23 cellular contexts compared by ENCODE assay signal in genomic region chr20:51503376-51503775, GRCh38. TPM values are rescaled to one million over a fixed set of nuclear protein-coding genes. Genes with fewer than 3 reads are reported as not detected.
A peak's percentile ranks its signal among the peaks of the same experiment; 100 is the strongest.
DNase-seq lines count a peak whose midpoint lies in the region; ATAC-seq, FAIRE-seq and TF ChIP-seq lines count a peak whose summit lies in the region.
"Had no signal": no experiment of that assay in that cellular context is flagged by ENCODE, and none has a peak within 500 bp of the region (broad histone marks: within the 10 kb centered on the region; RNA-seq: fewer than 3 reads in every experiment).

No MANE protein-coding gene starts in this region.

- H3K4me3 ChIP-seq in HepG2 (replicated peaks in 1 of 3; ENCODE audit: insufficient read depth in 1 of 3, low read depth in 2 of 3, low read length in 3 of 3), result no peak overlapping the region
- H3K4me3 ChIP-seq: GM23248, K562, SJSA1 had no signal

- no peak overlapping the region for H3K9ac ChIP-seq in HepG2 (ENCODE audit: insufficient read depth, low read depth, low read length)
- H3K9ac ChIP-seq: GM23248 had no signal

- TF ChIP-seq RAD21 in HepG2 (CRISPR knock-in tag; IDR thresholded peaks at IDR 0.05), result no peak

- no peak for DNase-seq in activated CD8-positive, alpha-beta memory T cell treated with anti-CD3 and anti-CD28 coated beads, Interleukin-2, amount 10 ng/mL, durations not matched to agents 7 days and 5 days
- no peak for DNase-seq in activated CD8-positive, alpha-beta memory T cell treated with anti-CD3 and anti-CD28 coated beads for 24 hours
- no peak for DNase-seq in T-helper 17 cell
- DNase-seq in HepG2 (ENCODE audit: low spot score), result no peak
- DNase-seq in iPS-NIHi7 (ENCODE audit: extremely low spot score), result no peak
- no peak for DNase-seq in Right ventricle myocardium superior
- DNase-seq in SIG-M5 treated with dmso at 0.1 percent for 504 hours (lab: John Stamatoyannopoulos, UW; ENCODE audit: unreplicated experiment), result no peak
- DNase-seq: 8988T; BE2C; GF-D8; GM23248; HCEC 1CT; MV-4-11; NCI-H1417; NCI-H187 treated with DMSO at 0.1 percent for 48 hours; NCI-H69; NK-92 treated with Interleukin-12 subunit alpha and Interleukin-12 subunit beta, amount 100 ng/mL, for 24 hours; RPMI8226 had no signal

- H3K9me3 ChIP-seq in T-helper 17 cell (ENCODE audit: control insufficient read depth, low read length, poor library complexity, severe bottlenecking), result no peaks in the 10 kb centered on the region
- H3K9me3 ChIP-seq in HepG2 (ENCODE audit: low read length), result no peaks in the 10 kb centered on the region
- H3K9me3 ChIP-seq: BE2C, SJSA1 had no signal

- H3K9me3 Mint-ChIP-seq in activated CD8-positive, alpha-beta memory T cell treated with anti-CD3 and anti-CD28 coated beads, Interleukin-2, amount 10 ng/mL, durations not matched to agents 7 days and 5 days (ENCODE audit: low read depth), result no peaks in the 10 kb centered on the region

- TF ChIP-seq EP300 in HepG2 (IDR thresholded peaks at IDR 0.05; ENCODE audit: low read depth in 2 of 2, low read length in 2 of 2) (no peak), HepG2 (CRISPR knock-in tag; IDR thresholded peaks at IDR 0.05; ENCODE audit: borderline replicate concordance) (no peak)

- no peak for TF ChIP-seq CTCF in HepG2 (CRISPR knock-in tag; IDR thresholded peaks at IDR 0.05)

- no peaks in the 10 kb centered on the region; the same call in 1 of the 2 replicates for H4K20me1 ChIP-seq in HepG2 (ENCODE audit: insufficient read depth, low read length)

- H3K27me3 Mint-ChIP-seq in activated CD8-positive, alpha-beta memory T cell treated with anti-CD3 and anti-CD28 coated beads, Interleukin-2, amount 10 ng/mL, durations not matched to agents 7 days and 5 days, result no peaks in the 10 kb centered on the region
- H3K27me3 Mint-ChIP-seq in T-helper 17 cell, result no peaks in the 10 kb centered on the region

- no peak for ATAC-seq in activated CD8-positive, alpha-beta memory T cell treated with anti-CD3 and anti-CD28 coated beads, Interleukin-2, amount 10 ng/mL, durations not matched to agents 7 days and 5 days
- ATAC-seq in T-helper 17 cell (no peak), HepG2 (no peak), Right ventricle myocardium superior (ENCODE audit: poor library complexity) (no peak), HG03039 (IDR thresholded peaks at IDR 0.05; ENCODE audit: unreplicated experiment) (no peak)
- ATAC-seq: K562 had no signal

- H2AFZ ChIP-seq in HepG2 (ENCODE audit: low read length), result no peak overlapping the region
- H2AFZ ChIP-seq: GM23248 had no signal

- CTCF ChIA-PET in activated CD8-positive, alpha-beta memory T cell treated with anti-CD3 and anti-CD28 coated beads, Interleukin-2, amount 10 ng/mL, durations not matched to agents 7 days and 5 days (lab: Charles Lee), result no interaction called here
- CTCF ChIA-PET in HepG2 (lab: Yijun Ruan, JAX; ENCODE audit: low intra/inter-chr PET ratio, low total read pairs), result no interaction called here

- no peak overlapping the region for H3K27ac ChIP-seq in HepG2 (ENCODE audit: extremely low read length, insufficient read depth, low read length)
- H3K27ac ChIP-seq: GM23248, SJSA1 had no signal

- no TSS peak for BruUV-seq in HepG2 (replicated peaks; lab: Mats Ljungman, UMichigan)

- no peaks in the 10 kb centered on the region for H3K79me2 ChIP-seq in HepG2 (ENCODE audit: insufficient read depth, low read length)

- H3K4me1 ChIP-seq in HepG2 (ENCODE audit: insufficient read depth, low read length), result peaks cover 13% of the 10 kb centered on the region
- H3K4me1 ChIP-seq: BE2C, SJSA1 had no signal

- no peaks in the 10 kb centered on the region; a peak in 3 of 5 replicates for H3K36me3 ChIP-seq in HepG2 (replicated peaks in 1 of 2; ENCODE audit: control insufficient read depth in 1 of 2, insufficient read depth in 2 of 2, low read length in 2 of 2)
- H3K36me3 ChIP-seq: BE2C, SJSA1 had no signal

- no peak for TF ChIP-seq POLR2A in HepG2 (IDR thresholded peaks at IDR 0.05; ENCODE audit: insufficient read depth in 1 of 2, low read depth in 2 of 2, low read length in 2 of 2)

- POLR2A ChIA-PET in HepG2 (lab: Yijun Ruan, JAX), result no interaction called here

- no peaks in the 10 kb centered on the region for H3K27me3 ChIP-seq in HepG2 (ENCODE audit: control insufficient read depth in 1 of 2, insufficient read depth in 2 of 2, low read length in 2 of 2)
- H3K27me3 ChIP-seq: BE2C, SJSA1 had no signal

- peaks cover 60% of the 10 kb centered on the region for H3K4me1 Mint-ChIP-seq in activated CD8-positive, alpha-beta memory T cell treated with anti-CD3 and anti-CD28 coated beads, Interleukin-2, amount 10 ng/mL, durations not matched to agents 7 days and 5 days
- H3K4me1 Mint-ChIP-seq in T-helper 17 cell, result peaks cover 38% of the 10 kb centered on the region

- 94% methylated on average over 3 of the region's 4 CpGs for WGBS in HepG2 (ENCODE audit: low lambda C conversion rate)

- peak overlapping the region; percentile 24 for H3K27ac Mint-ChIP-seq in activated CD8-positive, alpha-beta memory T cell treated with anti-CD3 and anti-CD28 coated beads, Interleukin-2, amount 10 ng/mL, durations not matched to agents 7 days and 5 days
- peak overlapping the region; percentile 81 for H3K27ac Mint-ChIP-seq in T-helper 17 cell

- peaks cover 47% of the 10 kb centered on the region for H3K36me3 Mint-ChIP-seq in activated CD8-positive, alpha-beta memory T cell treated with anti-CD3 and anti-CD28 coated beads, Interleukin-2, amount 10 ng/mL, durations not matched to agents 7 days and 5 days
- peaks cover 6% of the 10 kb centered on the region for H3K36me3 Mint-ChIP-seq in T-helper 17 cell (ENCODE audit: low read depth)

- in situ Hi-C loops in HepG2 (cut with HindIII; ENCODE audit: extremely low pct_ligation_motif_present, low pct_unique_long_range_greater_than_20kb), result no loop called here

- no peak for FAIRE-seq in HepG2 (lab: Jason Lieb, UNC)
- FAIRE-seq: GM12891, GM18507, K562 had no signal

- no peak overlapping the region for H3K4me3 Mint-ChIP-seq in activated CD8-positive, alpha-beta memory T cell treated with anti-CD3 and anti-CD28 coated beads, Interleukin-2, amount 10 ng/mL, durations not matched to agents 7 days and 5 days
- H3K4me3 Mint-ChIP-seq in T-helper 17 cell, result no peak overlapping the region

- H3K4me2 ChIP-seq in HepG2 (ENCODE audit: low read depth, low read length), result no peak overlapping the region

- intact Hi-C loops in HepG2 (cut with micrococcal nuclease; ENCODE audit: unreplicated experiment) (loop anchor here (2.0 to 10.0 kb wide), 2 partner anchors 37 to 79 kb away; no protein-coding TSS in a partner anchor), Right ventricle myocardium superior (cut with DNase I) (no loop called here)

TF ChIP-seq in HepG2, 621 proteins besides CTCF, POLR2A, EP300 and RAD21 (continues in another document):
- TF ChIP-seq GATAD2A (CRISPR knock-in tag; IDR thresholded peaks at IDR 0.05), result no peak

RNA-seq across cellular contexts. Expression of gene NFATC2, which starts 39.1 kb away (rescaled TPM):
- total RNA-seq in activated CD8-positive, alpha-beta memory T cell treated with anti-CD3 and anti-CD28 coated beads, Interleukin-2, amount 10 ng/mL, durations not matched to agents 7 days and 5 days, result 10 to 100 TPM; 39.9 to 59.0 TPM
- 10 to 100 TPM; 51.0 to 58.7 TPM for total RNA-seq in T-helper 17 cell
- total RNA-seq in HepG2 (2016; rRNA removed; fragmentation: Illumina TruSeq; extraction: Trizol), result 3.3 and 8.0 TPM in 2 replicates
- 4.1 and 4.9 TPM in 2 replicates for total RNA-seq in HepG2 (2016; cell fraction: cytosol; rRNA removed; fragmentation: Illumina TruSeq; extraction: Trizol; ENCODE audit: low read depth)
- total RNA-seq in HepG2 (2016; cell fraction: insoluble cytoplasmic fraction; rRNA removed; fragmentation: Illumina TruSeq; extraction: Trizol), result 2.6 and 7.7 TPM in 2 replicates
- total RNA-seq in HepG2 (2016; cell fraction: membrane; rRNA removed; fragmentation: Illumina TruSeq; extraction: Trizol), result 4.2 TPM in 2 replicates
- total RNA-seq in HepG2 (2016; cell fraction: nucleus; rRNA removed; fragmentation: Illumina TruSeq; extraction: Trizol), result 8.5 and 9.9 TPM in 2 replicates
- 1.9 TPM in 2 replicates for polyA plus RNA-seq in HepG2 (2011; rRNA removed)
- 0.85 and 1.7 TPM in 2 replicates for polyA plus RNA-seq in HepG2 (2011; cell fraction: cytosol; rRNA removed)
- 6.8 and 7.7 TPM in 2 replicates for polyA plus RNA-seq in HepG2 (2011; cell fraction: nucleus; rRNA removed)
- 5.7 and 6.1 TPM in 2 replicates for polyA plus RNA-seq in HepG2 (2012)
- 0.31 and 0.43 TPM in 2 replicates for polyA plus RNA-seq in HepG2 (2016; cell fraction: cytosol; fragmentation: Illumina TruSeq; extraction: Trizol; ENCODE audit: low read depth)
- 7.2 and 8.9 TPM in 2 replicates for polyA plus RNA-seq in HepG2 (2016; cell fraction: insoluble cytoplasmic fraction; fragmentation: Illumina TruSeq; extraction: Trizol; ENCODE audit: low read depth)
- polyA plus RNA-seq in HepG2 (2016; cell fraction: membrane; fragmentation: Illumina TruSeq; extraction: Trizol; ENCODE audit: low read depth), result 1.2 and 1.4 TPM in 2 replicates
- polyA plus RNA-seq in HepG2 (2016; cell fraction: nucleus; fragmentation: Illumina TruSeq; extraction: Trizol; ENCODE audit: insufficient read depth, low read depth), result 11.5 and 12.3 TPM in 2 replicates
- 3.3 TPM in 1 of 2 replicates, not detected in the other for polyA minus RNA-seq in HepG2 (2011; rRNA and poly(A)+ RNA removed; ENCODE audit: low replicate concordance)
- polyA minus RNA-seq in HepG2 (2011; cell fraction: cytosol; rRNA and poly(A)+ RNA removed), result 4.3 and 5.8 TPM in 2 replicates
- 7.7 and 8.2 TPM in 2 replicates for polyA minus RNA-seq in HepG2 (2011; cell fraction: nucleus; rRNA and poly(A)+ RNA removed)
- total RNA-seq in Right ventricle myocardium superior, result 2.0 TPM
- total RNA-seq: SJSA1 had no signal
